Comparison of ENCODE assay signal across 8 cellular contexts in the genomic region with DNA sequence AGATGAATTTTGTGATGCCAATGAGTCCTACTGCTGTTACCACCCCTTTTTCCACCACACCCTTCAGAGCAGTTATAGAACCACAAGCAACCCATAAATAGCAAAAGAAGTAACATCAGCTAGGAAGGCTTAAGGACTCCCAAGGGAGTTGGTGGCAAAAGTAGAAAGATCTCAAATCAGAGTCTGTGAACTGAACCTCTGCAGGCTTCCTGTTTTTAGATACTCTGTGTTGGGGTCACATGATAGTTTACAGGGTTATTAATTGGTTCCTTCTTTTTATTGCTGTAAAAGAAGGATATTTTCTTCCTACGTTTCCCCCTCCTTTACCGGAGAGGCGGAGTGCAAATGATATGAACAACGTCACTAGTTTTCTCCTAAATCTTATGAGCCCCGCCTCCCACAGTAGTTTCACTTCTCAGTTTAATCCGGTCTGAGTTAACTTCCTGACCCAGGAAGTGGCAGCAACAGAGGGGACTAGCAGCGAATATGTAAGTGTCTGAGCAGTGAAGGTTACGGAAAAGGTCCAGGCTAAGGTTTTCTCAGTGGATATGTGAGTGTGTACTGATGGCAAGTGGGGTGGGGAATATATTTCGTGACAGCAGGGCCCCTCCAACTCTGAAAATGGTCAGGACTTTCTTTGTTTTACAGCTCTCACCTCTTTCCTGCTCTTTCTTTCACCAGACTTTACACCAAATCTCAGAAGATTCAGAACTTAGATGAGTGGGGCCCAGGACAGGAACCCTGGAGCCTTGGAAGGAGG. TPM values are rescaled to one million over a fixed set of nuclear protein-coding genes. Genes with fewer than 3 reads are reported as not detected.
DNase-seq lines count a peak whose midpoint lies in the region; ATAC-seq and TF ChIP-seq lines count a peak whose summit lies in the region.

A gene with protein sequence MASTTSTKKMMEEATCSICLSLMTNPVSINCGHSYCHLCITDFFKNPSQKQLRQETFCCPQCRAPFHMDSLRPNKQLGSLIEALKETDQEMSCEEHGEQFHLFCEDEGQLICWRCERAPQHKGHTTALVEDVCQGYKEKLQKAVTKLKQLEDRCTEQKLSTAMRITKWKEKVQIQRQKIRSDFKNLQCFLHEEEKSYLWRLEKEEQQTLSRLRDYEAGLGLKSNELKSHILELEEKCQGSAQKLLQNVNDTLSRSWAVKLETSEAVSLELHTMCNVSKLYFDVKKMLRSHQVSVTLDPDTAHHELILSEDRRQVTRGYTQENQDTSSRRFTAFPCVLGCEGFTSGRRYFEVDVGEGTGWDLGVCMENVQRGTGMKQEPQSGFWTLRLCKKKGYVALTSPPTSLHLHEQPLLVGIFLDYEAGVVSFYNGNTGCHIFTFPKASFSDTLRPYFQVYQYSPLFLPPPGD (plus strand): TSS at position 435 of the 760 bp plus-strand sequence. CDS start 3,721 bp downstream, outside the sequence.

- 9 to 10% methylated on average over 9 of the region's 9 CpGs for WGBS in body of pancreas, 2 donors

- peak within 1 kb of the TSS; percentile 61 to 67 for H3K4me3 ChIP-seq in DND-41 (ENCODE audit: low read depth in 1 of 2, low read length in 2 of 2)
- H3K4me3 ChIP-seq in HUES6 (ENCODE audit: low read depth, low read length): peak within 1 kb of the TSS; percentile 53
- peak within 1 kb of the TSS; percentile 9 to 42 for H3K4me3 ChIP-seq in body of pancreas

- H3K9me3 ChIP-seq in DND-41 (ENCODE audit: insufficient read depth, low read length, severe bottlenecking): peaks cover 9% of the 10 kb centered on the region
- peaks cover 32% of the 10 kb centered on the region for H3K9me3 ChIP-seq in HUES6 (ENCODE audit: control insufficient read depth, insufficient read depth, low read depth, low read length)
- peaks cover 0 to 6% (median 0%) of the 10 kb centered on the region in 3 donors for H3K9me3 ChIP-seq in body of pancreas

- H3K27me3 ChIP-seq in DND-41 (ENCODE audit: insufficient read depth, low read length, poor library complexity): no peaks in the 10 kb centered on the region
- no peaks in the 10 kb centered on the region for H3K27me3 ChIP-seq in HUES6 (ENCODE audit: control insufficient read depth, insufficient read depth, low read length)
- no peaks in the 10 kb centered on the region for H3K27me3 ChIP-seq in body of pancreas

- no peaks in the 10 kb centered on the region for H4K20me1 ChIP-seq in DND-41 (ENCODE audit: insufficient read depth, low read length)

- H3K4me2 ChIP-seq in DND-41 (ENCODE audit: insufficient read depth, low read length): peak within 1 kb of the TSS; percentile 71

- H3K27ac ChIP-seq in DND-41 (ENCODE audit: low read length): peak within 1 kb of the TSS; percentile 87
- no peak within 1 kb of the TSS for H3K27ac ChIP-seq in HUES6 (ENCODE audit: low read depth, low read length)
- peak within 1 kb of the TSS; percentile 74 to 89 (median 82) for H3K27ac ChIP-seq in body of pancreas

- intact Hi-C loops in body of pancreas (cut with DNase I): no loop called here

- H3K4me1 ChIP-seq in DND-41 (ENCODE audit: insufficient read depth, low read length) (peaks cover 34% of the 10 kb centered on the region), HUES6 (ENCODE audit: control insufficient read depth, insufficient read depth, low read length) (peaks cover 34% of the 10 kb centered on the region), body of pancreas (peaks cover 27% of the 10 kb centered on the region)

- H3K79me2 ChIP-seq in DND-41 (ENCODE audit: insufficient read depth, low read length): peaks cover 6% of the 10 kb centered on the region; the same call in 1 of the 2 replicates

- peak within 1 kb of the TSS; percentile 68 for H2AFZ ChIP-seq in DND-41 (ENCODE audit: low read depth, low read length)

- H3K9ac ChIP-seq in DND-41 (ENCODE audit: low read depth, low read length): peak within 1 kb of the TSS; percentile 80
- H3K9ac ChIP-seq in HUES6 (ENCODE audit: low read length): no peak within 1 kb of the TSS

- H3K36me3 ChIP-seq in DND-41 (ENCODE audit: insufficient read depth, low read length) (peaks cover 13% of the 10 kb centered on the region; the same call in 1 of the 2 replicates), HUES6 (ENCODE audit: control insufficient read depth, insufficient read depth, low read length) (0 out of 2 replicates have a peak, but pooled peaks cover 5% of the 10 kb centered on the region), body of pancreas (replicated peaks in 1 of 2; ENCODE audit: insufficient read depth in 1 of 2, low read depth in 2 of 2) (peaks cover 0 to 3% of the 10 kb centered on the region in 2 donors)

- DNase-seq in DND-41 (peak; percentile 85), T-helper 22 cell (ENCODE audit: low read depth) (peak; percentile 75), body of pancreas (peak; percentile 65 to 90 (median 78)), iPS-NIHi7 (ENCODE audit: extremely low spot score) (peak; percentile 38), NCI-H146 treated with DMSO at 0.1 percent for 48 hours (lab: John Stamatoyannopoulos, UW; ENCODE audit: unreplicated experiment) (no peak)
- DNase-seq in stimulated activated CD4-positive, alpha-beta T cell treated with anti-CD3 and anti-CD28 coated beads, Interleukin-12 subunit alpha, Interleukin-12 subunit beta, amount 100 ng/mL, for 4 hours: peak; percentile 38

- peak; percentile 90 for ATAC-seq in DND-41 (ENCODE audit: insufficient read depth, low read depth)
- ATAC-seq in GM21526 (IDR thresholded peaks at IDR 0.05; ENCODE audit: low FRiP score, unreplicated experiment): peak; percentile 84
- ATAC-seq in body of pancreas: peak; percentile 93

- TF ChIP-seq CTCF in DND-41 (IDR thresholded peaks at IDR 0.05; ENCODE audit: borderline replicate concordance, extremely low read depth, low read length, poor library complexity, severe bottlenecking): no peak
- TF ChIP-seq CTCF in body of pancreas (IDR thresholded peaks at IDR 0.05): peak in 1 of 7 experiments; percentile 3

- peak; percentile 51 to 94 (median 94) for TF ChIP-seq POLR2A in body of pancreas (IDR thresholded peaks at IDR 0.05)

RNA-seq across cellular contexts. Expression of the gene that starts here (rescaled TPM):
- 1 to 10 TPM; 3.9 to 4.0 TPM for total RNA-seq in body of pancreas
